10 cellular contexts compared by ENCODE assay signal in the genomic region with DNA sequence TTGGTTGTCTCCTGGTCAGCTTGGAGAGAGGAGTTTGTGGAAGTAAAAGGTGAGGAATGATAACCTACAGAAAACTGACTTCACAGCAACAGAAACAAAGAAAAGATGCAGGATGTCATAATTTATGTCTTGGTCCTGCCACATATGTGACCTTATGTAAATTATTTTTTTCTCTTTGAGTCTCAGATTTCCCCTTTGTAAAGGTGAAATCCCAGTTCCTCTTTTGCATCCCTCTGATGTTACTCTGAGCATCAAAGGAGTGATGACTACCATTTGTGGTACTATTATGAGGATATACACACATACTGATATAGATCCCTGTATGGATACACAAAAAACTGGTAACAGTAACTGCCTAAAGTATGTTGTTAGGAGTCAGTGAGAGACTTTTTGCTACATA. TPM values are rescaled to one million over a fixed set of nuclear protein-coding genes. Genes with fewer than 3 reads are reported as not detected.
DNase-seq lines count a peak whose midpoint lies in the region; ATAC-seq lines count a peak whose summit lies in the region.
"Had no signal": no experiment of that assay in that cellular context is flagged by ENCODE, and none has a peak within 500 bp of the region (broad histone marks: within the 10 kb centered on the region; RNA-seq: fewer than 3 reads in every experiment).

No MANE protein-coding gene starts in this region.

- ATAC-seq in GM18868 (IDR thresholded peaks at IDR 0.05; ENCODE audit: unreplicated experiment) (peak; percentile 73), GM21447 (IDR thresholded peaks at IDR 0.05; ENCODE audit: unreplicated experiment) (peak; percentile 62), HG03108 (IDR thresholded peaks at IDR 0.05; ENCODE audit: unreplicated experiment) (peak; percentile 64), memory B cell (ENCODE audit: low read depth) (peak; percentile 70)

- no peaks in the 10 kb centered on the region for H3K9me3 ChIP-seq in HAP-1

- no peaks in the 10 kb centered on the region for H3K27me3 ChIP-seq in HAP-1 (ENCODE audit: low read depth)

- no peak overlapping the region for H3K4me3 ChIP-seq in HAP-1

- peaks cover 3% of the 10 kb centered on the region for H3K4me1 ChIP-seq in HAP-1

- peak in 1 of 2 donors; percentile 51 for DNase-seq in memory B cell (ENCODE audit: low spot score in 2 of 2)
- DNase-seq in HAP-1 (ENCODE audit: low spot score in 2 of 2): no peak
- no peak for DNase-seq in NCI-H524 (lab: John Stamatoyannopoulos, UW)
- no peak for DNase-seq in mesenteric fat pad (ENCODE audit: low spot score)
- DNase-seq: NCI-H510A, T-helper 2 cell had no signal

- H3K4me1 Mint-ChIP-seq in memory B cell: peaks cover 25% of the 10 kb centered on the region

- peak overlapping the region; percentile 94 for H3K27ac Mint-ChIP-seq in memory B cell

- no peaks in the 10 kb centered on the region for H3K27me3 Mint-ChIP-seq in memory B cell

- peaks cover 4% of the 10 kb centered on the region for H3K36me3 ChIP-seq in HAP-1 (replicated peaks)

- H3K9me3 Mint-ChIP-seq in memory B cell: peaks cover 1% of the 10 kb centered on the region

- peak overlapping the region; percentile 8 for H3K4me3 Mint-ChIP-seq in memory B cell

- in situ Hi-C loops in HAP-1 (cut with MboI; ENCODE audit: low sequenced_read_pairs): no loop called here

- peaks cover 14% of the 10 kb centered on the region for H3K36me3 Mint-ChIP-seq in memory B cell

RNA-seq across cellular contexts. Expression of gene THG1L, which starts 1.4 kb away (rescaled TPM):
- 7.5 TPM for total RNA-seq in mesenteric fat pad

RNA-seq across cellular contexts. Expression of gene LSM11, which starts 13.7 kb away (rescaled TPM):
- 2.1 TPM for total RNA-seq in mesenteric fat pad

RNA-seq across cellular contexts. Expression of gene C5orf52, which starts 58.5 kb away (rescaled TPM):
- total RNA-seq in mesenteric fat pad: not detected
- total RNA-seq: osteocyte had no signal
